Comparison of ENCODE assay signal across 1 cellular context in the genomic region with DNA sequence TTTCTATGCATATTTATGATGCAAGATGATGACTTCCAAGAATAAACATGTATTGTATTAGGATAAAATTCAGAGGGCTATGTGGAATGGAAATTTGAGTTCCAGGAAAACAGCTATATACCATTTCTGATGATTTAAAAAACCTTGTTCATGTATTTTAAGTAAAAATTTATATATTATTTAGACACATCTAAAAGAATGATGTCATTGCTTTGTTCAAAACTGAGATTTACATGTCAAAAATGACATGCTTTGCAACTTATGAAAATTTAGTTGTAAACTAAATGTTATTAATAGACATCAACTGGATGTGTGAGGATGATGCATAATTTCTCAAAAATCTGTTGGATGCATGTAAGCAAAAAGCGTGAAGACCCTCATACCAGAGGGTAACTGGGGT.
TF ChIP-seq lines count a peak whose summit lies in the region.

No MANE protein-coding gene starts in this region.

TF ChIP-seq in GM12878, 131 proteins besides CTCF, POLR2A, EP300 and RAD21:
- TF ChIP-seq ZNF24 (IDR thresholded peaks at IDR 0.05): no peak
- peak; percentile 46; the same call in 1 of the 2 replicates for TF ChIP-seq ATF7 (IDR thresholded peaks at IDR 0.05; ENCODE audit: low read depth)
